2 cellular contexts compared by ENCODE assay signal in the genomic region with DNA sequence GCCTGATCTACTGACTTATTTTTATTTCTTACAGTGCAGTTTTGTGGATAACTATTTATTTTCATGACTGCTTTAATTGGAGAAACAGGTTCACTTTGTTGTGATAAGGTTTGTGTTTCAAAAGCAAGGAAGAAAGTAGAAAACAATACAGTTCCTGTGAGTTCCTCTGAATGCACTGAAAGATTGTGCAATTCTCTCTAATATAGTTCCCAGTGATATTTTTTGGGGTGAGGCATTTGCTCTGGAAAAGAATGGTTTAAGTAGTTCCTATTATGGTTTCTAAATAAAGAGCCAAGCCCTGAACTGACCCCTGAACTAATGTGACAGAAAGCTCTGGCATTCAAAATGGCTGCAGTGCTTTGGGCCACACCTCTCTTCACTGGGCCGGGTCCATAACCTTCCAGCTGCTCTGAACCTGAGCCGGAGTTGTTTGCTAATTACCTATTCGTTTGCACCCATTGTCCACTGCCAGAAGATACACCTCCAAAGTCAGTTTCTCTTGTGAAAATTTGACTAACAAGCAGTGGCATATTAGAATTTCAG.
TF ChIP-seq lines count a peak whose summit lies in the region.

No MANE protein-coding gene starts in this region.

TF ChIP-seq in Ishikawa, 13 proteins besides CTCF, POLR2A, EP300 and RAD21:
- TF ChIP-seq CEBPB (IDR thresholded peaks at IDR 0.05) = peak; percentile 49; the same call in 1 of the 2 replicates
- TF ChIP-seq EGR1 (IDR thresholded peaks at IDR 0.05) = no peak

TF ChIP-seq in K562, 482 proteins besides CTCF, POLR2A, EP300 and RAD21:
- TF ChIP-seq ZNF586 (CRISPR knock-in tag; conservative IDR thresholded peaks at IDR 0.05) = no peak
- no peak for TF ChIP-seq CEBPG (CRISPR knock-in tag; IDR thresholded peaks at IDR 0.05)
- TF ChIP-seq CEBPG (tag; conservative IDR thresholded peaks at IDR 0.05 in 1 of 2, IDR thresholded peaks at IDR 0.05 in 1 of 2) = peak; percentile 43 to 50; a peak in 3 of 4 replicates
- peak; percentile 63 for TF ChIP-seq CEBPB (tag; IDR thresholded peaks at IDR 0.05)
- no peak for TF ChIP-seq ZNF445 (CRISPR knock-in tag; IDR thresholded peaks at IDR 0.05; ENCODE audit: low read depth)
- no peak for TF ChIP-seq ETV6 (IDR thresholded peaks at IDR 0.05; ENCODE audit: borderline replicate concordance in 1 of 2, low read depth in 2 of 2, low read length in 1 of 2)
- TF ChIP-seq ETV6 (CRISPR knock-in tag; IDR thresholded peaks at IDR 0.05; ENCODE audit: borderline replicate concordance) = no peak
- no peak for TF ChIP-seq MAFG (tag; conservative IDR thresholded peaks at IDR 0.05)
- TF ChIP-seq NR2F6 (CRISPR knock-in tag; IDR thresholded peaks at IDR 0.05) = no peak
- TF ChIP-seq ZNF133 (CRISPR knock-in tag; IDR thresholded peaks at IDR 0.05) = no peak
- no peak for TF ChIP-seq NFRKB (IDR thresholded peaks at IDR 0.05; ENCODE audit: low read depth)
- no peak for TF ChIP-seq ZBED1 (IDR thresholded peaks at IDR 0.05)
- no peak for TF ChIP-seq MCM3 (IDR thresholded peaks at IDR 0.05)
- TF ChIP-seq CBFA2T3 (IDR thresholded peaks at IDR 0.05) = no peak
- TF ChIP-seq, protein P1, sequence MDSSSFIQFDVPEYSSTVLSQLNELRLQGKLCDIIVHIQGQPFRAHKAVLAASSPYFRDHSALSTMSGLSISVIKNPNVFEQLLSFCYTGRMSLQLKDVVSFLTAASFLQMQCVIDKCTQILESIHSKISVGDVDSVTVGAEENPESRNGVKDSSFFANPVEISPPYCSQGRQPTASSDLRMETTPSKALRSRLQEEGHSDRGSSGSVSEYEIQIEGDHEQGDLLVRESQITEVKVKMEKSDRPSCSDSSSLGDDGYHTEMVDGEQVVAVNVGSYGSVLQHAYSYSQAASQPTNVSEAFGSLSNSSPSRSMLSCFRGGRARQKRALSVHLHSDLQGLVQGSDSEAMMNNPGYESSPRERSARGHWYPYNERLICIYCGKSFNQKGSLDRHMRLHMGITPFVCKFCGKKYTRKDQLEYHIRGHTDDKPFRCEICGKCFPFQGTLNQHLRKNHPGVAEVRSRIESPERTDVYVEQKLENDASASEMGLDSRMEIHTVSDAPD (CRISPR knock-in tag; IDR thresholded peaks at IDR 0.05) = no peak
- TF ChIP-seq, protein P2, sequence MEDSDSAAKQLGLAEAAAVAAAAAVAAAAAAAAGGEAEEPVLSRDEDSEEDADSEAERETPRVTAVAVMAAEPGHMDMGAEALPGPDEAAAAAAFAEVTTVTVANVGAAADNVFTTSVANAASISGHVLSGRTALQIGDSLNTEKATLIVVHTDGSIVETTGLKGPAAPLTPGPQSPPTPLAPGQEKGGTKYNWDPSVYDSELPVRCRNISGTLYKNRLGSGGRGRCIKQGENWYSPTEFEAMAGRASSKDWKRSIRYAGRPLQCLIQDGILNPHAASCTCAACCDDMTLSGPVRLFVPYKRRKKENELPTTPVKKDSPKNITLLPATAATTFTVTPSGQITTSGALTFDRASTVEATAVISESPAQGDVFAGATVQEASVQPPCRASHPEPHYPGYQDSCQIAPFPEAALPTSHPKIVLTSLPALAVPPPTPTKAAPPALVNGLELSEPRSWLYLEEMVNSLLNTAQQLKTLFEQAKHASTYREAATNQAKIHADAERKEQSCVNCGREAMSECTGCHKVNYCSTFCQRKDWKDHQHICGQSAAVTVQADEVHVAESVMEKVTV (CRISPR knock-in tag; IDR thresholded peaks at IDR 0.05) = no peak
- peak in 1 of 3 experiments; percentile 42 for TF ChIP-seq YY1 (IDR thresholded peaks at IDR 0.05; ENCODE audit: borderline replicate concordance in 1 of 3, control insufficient read depth in 1 of 3, extremely low read depth in 1 of 3, insufficient read depth in 3 of 3, insufficient read length in 1 of 3, insufficient replicate concordance in 2 of 3, low read depth in 1 of 3, low read length in 2 of 3)
- no peak for TF ChIP-seq NR4A1 (CRISPR knock-in tag; IDR thresholded peaks at IDR 0.05)
- TF ChIP-seq NR4A1 (tag; IDR thresholded peaks at IDR 0.05) = no peak
- TF ChIP-seq STAT5B (CRISPR knock-in tag; IDR thresholded peaks at IDR 0.05) = no peak
- TF ChIP-seq RBM39 (optimal IDR thresholded peaks at IDR 0.05; ENCODE audit: low read depth, low read length) = no peak
- no peak for TF ChIP-seq MAZ (CRISPR knock-in tag; conservative IDR thresholded peaks at IDR 0.05 in 1 of 2, IDR thresholded peaks at IDR 0.05 in 1 of 2)
- no peak for TF ChIP-seq SP2 (IDR thresholded peaks at IDR 0.05; ENCODE audit: extremely low read depth, low read depth, low read length, poor library complexity, severe bottlenecking)
- TF ChIP-seq ZFP30 (CRISPR knock-in tag; IDR thresholded peaks at IDR 0.05; ENCODE audit: borderline replicate concordance) = no peak
- no peak for TF ChIP-seq U2AF1 (optimal IDR thresholded peaks at IDR 0.05; ENCODE audit: low read depth, low read length)
- TF ChIP-seq CBX5 (IDR thresholded peaks at IDR 0.05; ENCODE audit: borderline replicate concordance, low read depth) = no peak
- no peak for TF ChIP-seq RFX7 (CRISPR knock-in tag; IDR thresholded peaks at IDR 0.05)
- no peak for TF ChIP-seq STAT5A (IDR thresholded peaks at IDR 0.05; ENCODE audit: borderline replicate concordance, low read length)
